Comparison of ENCODE assay signal across 16 cellular contexts in genomic region chr1:29162476-29163138, GRCh38. TPM values are rescaled to one million over a fixed set of nuclear protein-coding genes. Genes with fewer than 3 reads are reported as not detected.
A peak's percentile ranks its signal among the peaks of the same experiment; 100 is the strongest.
DNase-seq lines count a peak whose midpoint lies in the region; ATAC-seq and TF ChIP-seq lines count a peak whose summit lies in the region.
"Had no signal": no experiment of that assay in that cellular context is flagged by ENCODE, and none has a peak within 500 bp of the region (broad histone marks: within the 10 kb centered on the region; RNA-seq: fewer than 3 reads in every experiment).

No MANE protein-coding gene starts in this region.

- no peaks in the 10 kb centered on the region for H3K27me3 Mint-ChIP-seq in natural killer cell (ENCODE audit: low read depth in 2 of 2)
- H3K27me3 Mint-ChIP-seq in natural killer cell treated with Interleukin-12 subunit alpha and Interleukin-12 subunit beta and Interleukin-15 and Interleukin-18, amount 100 ng/mL, for 72 hours, result no peaks in the 10 kb centered on the region
- H3K27me3 Mint-ChIP-seq in endothelial cell (ENCODE audit: unreplicated experiment), result no peaks in the 10 kb centered on the region
- H3K27me3 Mint-ChIP-seq in mesothelial cell of epicardium (ENCODE audit: low read depth), result no peaks in the 10 kb centered on the region

- intact Hi-C loops in natural killer cell (cut with micrococcal nuclease), result no loop called here

- DNase-seq in natural killer cell, result no peak
- DNase-seq in natural killer cell treated with Interleukin-12 subunit alpha and Interleukin-12 subunit beta and Interleukin-15 and Interleukin-18, amount 100 ng/mL, for 72 hours (ENCODE audit: low spot score), result no peak
- DNase-seq in endothelial cell (ENCODE audit: low spot score), result no peak
- no peak for DNase-seq in mesothelial cell of epicardium (ENCODE audit: low spot score in 2 of 2, unreplicated experiment in 2 of 2)
- DNase-seq in stimulated activated effector memory CD8-positive, alpha-beta T cell treated with anti-CD3 and anti-CD28 coated beads, Interleukin-12 subunit alpha, Interleukin-12 subunit beta, amount 100 ng/mL, for 72 hours (ENCODE audit: low spot score in 2 of 2), result no peak
- DNase-seq in NAMALWA (ENCODE audit: low spot score), result no peak
- no peak for DNase-seq in NCI-H187 treated with DMSO at 0.1 percent for 48 hours (lab: John Stamatoyannopoulos, UW)
- no peak for DNase-seq in foreskin keratinocyte
- DNase-seq: activated naive CD4-positive, alpha-beta T cell treated with anti-CD3 and anti-CD28 coated beads for 36 hours; DMS 273 treated with DMSO at 0.1 percent for 48 hours; effector memory CD4-positive, alpha-beta T cell; glutamatergic neuron; kidney; NCI-H1092; NCI-H2171 treated with DMSO at 0.1 percent for 48 hours had no signal

- no peaks in the 10 kb centered on the region for H3K9me3 Mint-ChIP-seq in natural killer cell
- no peaks in the 10 kb centered on the region for H3K9me3 Mint-ChIP-seq in natural killer cell treated with Interleukin-12 subunit alpha and Interleukin-12 subunit beta and Interleukin-15 and Interleukin-18, amount 100 ng/mL, for 72 hours
- H3K9me3 Mint-ChIP-seq in endothelial cell (ENCODE audit: unreplicated experiment), result no peaks in the 10 kb centered on the region
- no peaks in the 10 kb centered on the region for H3K9me3 Mint-ChIP-seq in mesothelial cell of epicardium
- H3K9me3 Mint-ChIP-seq in stimulated activated effector memory CD8-positive, alpha-beta T cell treated with anti-CD3 and anti-CD28 coated beads, Interleukin-12 subunit alpha, Interleukin-12 subunit beta, amount 100 ng/mL, for 72 hours, result no peaks in the 10 kb centered on the region
- H3K9me3 Mint-ChIP-seq: activated naive CD4-positive, alpha-beta T cell treated with anti-CD3 and anti-CD28 coated beads for 36 hours; nephron had no signal

- ATAC-seq in natural killer cell (no peak), foreskin keratinocyte (no peak)
- no peak for ATAC-seq in natural killer cell treated with Interleukin-12 subunit alpha and Interleukin-12 subunit beta and Interleukin-15 and Interleukin-18, amount 100 ng/mL, for 72 hours
- no peak for ATAC-seq in stimulated activated effector memory CD8-positive, alpha-beta T cell treated with anti-CD3 and anti-CD28 coated beads, Interleukin-12 subunit alpha, Interleukin-12 subunit beta, amount 100 ng/mL, for 72 hours

- peak overlapping the region; percentile 76 to 83 for H3K27ac Mint-ChIP-seq in natural killer cell
- H3K27ac Mint-ChIP-seq in natural killer cell treated with Interleukin-12 subunit alpha and Interleukin-12 subunit beta and Interleukin-15 and Interleukin-18, amount 100 ng/mL, for 72 hours, result no peak overlapping the region
- H3K27ac Mint-ChIP-seq in endothelial cell (ENCODE audit: unreplicated experiment), result no peak overlapping the region
- H3K27ac Mint-ChIP-seq in mesothelial cell of epicardium, result peak overlapping the region; percentile 26
- H3K27ac Mint-ChIP-seq in stimulated activated effector memory CD8-positive, alpha-beta T cell treated with anti-CD3 and anti-CD28 coated beads, Interleukin-12 subunit alpha, Interleukin-12 subunit beta, amount 100 ng/mL, for 72 hours, result no peak overlapping the region
- H3K27ac Mint-ChIP-seq: activated naive CD4-positive, alpha-beta T cell treated with anti-CD3 and anti-CD28 coated beads for 36 hours had no signal

- H3K36me3 Mint-ChIP-seq in natural killer cell (peaks cover 9% of the 10 kb centered on the region), endothelial cell (ENCODE audit: low read depth, unreplicated experiment) (peaks cover 15% of the 10 kb centered on the region), mesothelial cell of epicardium (peaks cover 26% of the 10 kb centered on the region)
- peaks cover 11% of the 10 kb centered on the region for H3K36me3 Mint-ChIP-seq in natural killer cell treated with Interleukin-12 subunit alpha and Interleukin-12 subunit beta and Interleukin-15 and Interleukin-18, amount 100 ng/mL, for 72 hours
- H3K36me3 Mint-ChIP-seq in stimulated activated effector memory CD8-positive, alpha-beta T cell treated with anti-CD3 and anti-CD28 coated beads, Interleukin-12 subunit alpha, Interleukin-12 subunit beta, amount 100 ng/mL, for 72 hours, result peaks cover 100% of the 10 kb centered on the region

- no peaks in the 10 kb centered on the region for H3K4me1 ChIP-seq in foreskin keratinocyte

- H3K4me1 Mint-ChIP-seq in natural killer cell (peaks cover 58 to 69% of the 10 kb centered on the region in 2 donors), endothelial cell (ENCODE audit: unreplicated experiment) (peaks cover 47% of the 10 kb centered on the region), mesothelial cell of epicardium (peaks cover 38% of the 10 kb centered on the region)
- peaks cover 38 to 42% of the 10 kb centered on the region in 2 donors for H3K4me1 Mint-ChIP-seq in natural killer cell treated with Interleukin-12 subunit alpha and Interleukin-12 subunit beta and Interleukin-15 and Interleukin-18, amount 100 ng/mL, for 72 hours (ENCODE audit: low read depth in 2 of 2)
- peaks cover 45% of the 10 kb centered on the region for H3K4me1 Mint-ChIP-seq in stimulated activated effector memory CD8-positive, alpha-beta T cell treated with anti-CD3 and anti-CD28 coated beads, Interleukin-12 subunit alpha, Interleukin-12 subunit beta, amount 100 ng/mL, for 72 hours

- H3K4me3 Mint-ChIP-seq in natural killer cell, result no peak overlapping the region
- H3K4me3 Mint-ChIP-seq in natural killer cell treated with Interleukin-12 subunit alpha and Interleukin-12 subunit beta and Interleukin-15 and Interleukin-18, amount 100 ng/mL, for 72 hours, result no peak overlapping the region
- peak overlapping the region; percentile 31 for H3K4me3 Mint-ChIP-seq in endothelial cell (ENCODE audit: unreplicated experiment)
- H3K4me3 Mint-ChIP-seq in mesothelial cell of epicardium, result no peak overlapping the region
- no peak overlapping the region for H3K4me3 Mint-ChIP-seq in stimulated activated effector memory CD8-positive, alpha-beta T cell treated with anti-CD3 and anti-CD28 coated beads, Interleukin-12 subunit alpha, Interleukin-12 subunit beta, amount 100 ng/mL, for 72 hours
- H3K4me3 Mint-ChIP-seq: activated naive CD4-positive, alpha-beta T cell treated with anti-CD3 and anti-CD28 coated beads for 36 hours; nephron had no signal

- H3K27ac ChIP-seq in foreskin keratinocyte, result no peak overlapping the region

- no peaks in the 10 kb centered on the region for H3K27me3 ChIP-seq in foreskin keratinocyte

- TF ChIP-seq CTCF in natural killer cell (IDR thresholded peaks at IDR 0.05), result no peak
- TF ChIP-seq CTCF in endothelial cell (IDR thresholded peaks at IDR 0.05; ENCODE audit: unreplicated experiment), result no peak
- TF ChIP-seq CTCF in mesothelial cell of epicardium (IDR thresholded peaks at IDR 0.05; ENCODE audit: unreplicated experiment), result no peak
- TF ChIP-seq CTCF in foreskin keratinocyte (conservative IDR thresholded peaks at IDR 0.05), result no peak

RNA-seq across cellular contexts. Expression of gene SRSF4, which starts 19.1 kb away (rescaled TPM):
- 100 to 1,000 TPM in 2 of 3 donors, 10 to 100 TPM in 1; 90.2 to 114 (median 101) TPM for total RNA-seq in natural killer cell
- total RNA-seq in natural killer cell treated with Interleukin-12 subunit alpha and Interleukin-12 subunit beta and Interleukin-15 and Interleukin-18, amount 100 ng/mL, for 72 hours, result 100 to 1,000 TPM; 127 to 145 TPM
- total RNA-seq in endothelial cell (ENCODE audit: unreplicated experiment), result 68.6 TPM
- total RNA-seq in mesothelial cell of epicardium, result 103 to 107 TPM (median 105 TPM) in 3 replicates
- 50.4 and 64.0 TPM in 2 replicates for total RNA-seq in foreskin keratinocyte
- polyA plus RNA-seq in foreskin keratinocyte, result 53.7 and 64.9 TPM in 2 replicates

RNA-seq across cellular contexts. Expression of gene TMEM200B, which starts 38.9 kb away (rescaled TPM):
- total RNA-seq in natural killer cell, result not detected
- total RNA-seq in natural killer cell treated with Interleukin-12 subunit alpha and Interleukin-12 subunit beta and Interleukin-15 and Interleukin-18, amount 100 ng/mL, for 72 hours, result not detected
- total RNA-seq in endothelial cell (ENCODE audit: unreplicated experiment), result 0.95 TPM
- 28.3 to 31.0 TPM (median 29.1 TPM) in 3 replicates for total RNA-seq in mesothelial cell of epicardium
- 7.4 and 8.7 TPM in 2 replicates for total RNA-seq in foreskin keratinocyte
- 6.6 and 7.2 TPM in 2 replicates for polyA plus RNA-seq in foreskin keratinocyte

Comparison
In these comparisons a context has a peak if more than half of its experiments do, and no peak if none do; other contexts are left out.
1. H3K27ac Mint-ChIP-seq: peak in natural killer cell (2 of 2) and mesothelial cell of epicardium (single experiment); none in natural killer cell treated with Interleukin-12 subunit alpha and Interleukin-12 subunit beta and Interleukin-15 and Interleukin-18, amount 100 ng/mL, for 72 hours (0 of 2), endothelial cell (single experiment) and stimulated activated effector memory CD8-positive, alpha-beta T cell treated with anti-CD3 and anti-CD28 coated beads, Interleukin-12 subunit alpha, Interleukin-12 subunit beta, amount 100 ng/mL, for 72 hours (single experiment).